17 cellular contexts compared by ENCODE assay signal in the genomic region with DNA sequence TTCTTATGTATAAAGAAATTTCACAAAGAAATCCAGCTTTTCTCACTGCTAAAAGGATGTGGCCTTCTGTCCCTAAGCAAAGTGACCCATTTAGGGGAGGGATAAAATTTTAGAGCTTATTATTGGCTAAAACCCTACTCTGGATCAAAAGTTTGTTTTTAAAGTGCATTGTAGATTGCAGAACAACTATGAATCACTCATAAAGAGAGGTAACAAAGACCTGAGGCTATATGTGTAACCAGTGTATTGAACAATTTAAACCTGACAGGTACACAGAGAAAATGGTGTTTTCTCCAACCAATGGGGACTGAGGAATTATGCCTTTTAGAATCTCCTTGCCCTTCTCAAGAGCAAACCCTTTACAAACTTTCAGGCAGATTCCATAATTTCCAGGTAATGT.
DNase-seq lines count a peak whose midpoint lies in the region; ATAC-seq and TF ChIP-seq lines count a peak whose summit lies in the region.
"Had no signal": no experiment of that assay in that cellular context is flagged by ENCODE, and none has a peak within 500 bp of the region (broad histone marks: within the 10 kb centered on the region; RNA-seq: fewer than 3 reads in every experiment).

No MANE protein-coding gene starts in this region.

- BruUV-seq in MCF 10A (replicated peaks; lab: Mats Ljungman, UMichigan) = no TSS peak

- H3K36me3 ChIP-seq in breast epithelium = no peaks in the 10 kb centered on the region
- H3K36me3 ChIP-seq in RWPE2 (ENCODE audit: low read depth) = no peaks in the 10 kb centered on the region
- no peaks in the 10 kb centered on the region for H3K36me3 ChIP-seq in CD4-positive, alpha-beta memory T cell (ENCODE audit: insufficient read depth, low read length)
- H3K36me3 ChIP-seq: BLaER1 treated with 17β-estradiol and CSF1 and Interleukin-3, amounts not matched to agents 10 nM and 100 nM had no signal

- no peaks in the 10 kb centered on the region for H3K36me3 Mint-ChIP-seq in MCF 10A (ENCODE audit: insufficient read depth, unreplicated experiment)
- H3K36me3 Mint-ChIP-seq in CD4-positive, alpha-beta memory T cell = no peaks in the 10 kb centered on the region

- no peak overlapping the region for H3K4me3 Mint-ChIP-seq in MCF 10A (ENCODE audit: unreplicated experiment)
- no peak overlapping the region for H3K4me3 Mint-ChIP-seq in CD4-positive, alpha-beta memory T cell
- H3K4me3 Mint-ChIP-seq: CD4-positive, alpha-beta T cell; H9 had no signal

- no peaks in the 10 kb centered on the region for H3K27me3 Mint-ChIP-seq in MCF 10A (ENCODE audit: insufficient read depth, unreplicated experiment)
- no peaks in the 10 kb centered on the region for H3K27me3 Mint-ChIP-seq in CD4-positive, alpha-beta memory T cell
- H3K27me3 Mint-ChIP-seq: CD4-positive, alpha-beta T cell had no signal

- H3K4me1 ChIP-seq in breast epithelium (no peaks in the 10 kb centered on the region), RWPE2 (ENCODE audit: insufficient read depth, poor library complexity, severe bottlenecking) (peaks cover 35% of the 10 kb centered on the region)
- no peaks in the 10 kb centered on the region for H3K4me1 ChIP-seq in CD4-positive, alpha-beta memory T cell (ENCODE audit: insufficient read depth, low read length)

- POLR2A ChIA-PET in MCF 10A (lab: Yijun Ruan, JAX) = interaction anchor here (0.6 to 3.9 kb wide), 4 partner anchors 11 to 645 kb away, joined by 3 to 27 read pairs (median 4); no protein-coding TSS in a partner anchor
- POLR2A ChIA-PET in CD4-positive, alpha-beta memory T cell (lab: Charles Lee; ENCODE audit: partially characterized antibody) = no interaction called here

- no peak for TF ChIP-seq CTCF in MCF 10A (IDR thresholded peaks at IDR 0.05; ENCODE audit: unreplicated experiment)
- no peak for TF ChIP-seq CTCF in breast epithelium (IDR thresholded peaks at IDR 0.05)
- no peak for TF ChIP-seq CTCF in RWPE2 (IDR thresholded peaks at IDR 0.05; ENCODE audit: poor library complexity, severe bottlenecking)

- H3K27ac ChIP-seq in breast epithelium = no peak overlapping the region
- peak overlapping the region; percentile 79 for H3K27ac ChIP-seq in RWPE2 (ENCODE audit: poor library complexity, severe bottlenecking)
- no peak overlapping the region for H3K27ac ChIP-seq in CD4-positive, alpha-beta memory T cell (ENCODE audit: low read depth, low read length)
- H3K27ac ChIP-seq: 22Rv1; BLaER1 treated with 17β-estradiol and CSF1 and Interleukin-3, amounts not matched to agents 10 nM and 100 nM; HL-60 had no signal

- CTCF ChIA-PET in MCF 10A (lab: Yijun Ruan, JAX) = interaction anchor here (0.6 kb wide), 1 partner anchor 112 kb away, joined by 3 read pairs; no protein-coding TSS in a partner anchor
- CTCF ChIA-PET in CD4-positive, alpha-beta memory T cell (lab: Charles Lee; ENCODE audit: partially characterized antibody) = no interaction called here

- ATAC-seq in RWPE2 (ENCODE audit: low read depth) = peak; percentile 61
- peak; percentile 50 for ATAC-seq in esophagus mucosa
- ATAC-seq in GM18517 (IDR thresholded peaks at IDR 0.05; ENCODE audit: unreplicated experiment) = no peak
- ATAC-seq in HG03439 (IDR thresholded peaks at IDR 0.05; ENCODE audit: unreplicated experiment) = no peak
- ATAC-seq: K562 had no signal

- H3K9me3 Mint-ChIP-seq in MCF 10A (ENCODE audit: unreplicated experiment) = peaks cover 6% of the 10 kb centered on the region
- H3K9me3 Mint-ChIP-seq in CD4-positive, alpha-beta memory T cell = peaks cover 0 to 6% (median 1%) of the 10 kb centered on the region in 8 donors
- H3K9me3 Mint-ChIP-seq: H9 had no signal

- intact Hi-C loops in MCF 10A (cut with micrococcal nuclease) (no loop called here), breast epithelium (cut with DNase I; ENCODE audit: low total_unique reads) (no loop called here)
- intact Hi-C loops in CD4-positive, alpha-beta memory T cell (cut with micrococcal nuclease) = no loop called here

- DNase-seq in MCF 10A (ENCODE audit: unreplicated experiment) (peak; percentile 60), breast epithelium (ENCODE audit: low spot score in 2 of 2) (no peak), RWPE2 (ENCODE audit: low spot score) (no peak), GM19238 (ENCODE audit: insufficient read length, low spot score) (no peak)
- DNase-seq in CD4-positive, alpha-beta memory T cell = no peak
- DNase-seq: AML-193; CD4-positive, alpha-beta T cell; DMS79; GOT3; H9 had no signal

- H3K4me3 ChIP-seq in breast epithelium (no peak overlapping the region), RWPE2 (ENCODE audit: severe bottlenecking) (no peak overlapping the region)
- H3K4me3 ChIP-seq in CD4-positive, alpha-beta memory T cell (ENCODE audit: low read length in 2 of 2) = no peak overlapping the region
- H3K4me3 ChIP-seq: BLaER1 treated with 17β-estradiol and CSF1 and Interleukin-3, amounts not matched to agents 10 nM and 100 nM; K562 had no signal

- no peak for TF ChIP-seq POLR2A in breast epithelium (IDR thresholded peaks at IDR 0.05)

- H3K9me3 ChIP-seq in breast epithelium (no peaks in the 10 kb centered on the region), RWPE2 (ENCODE audit: severe bottlenecking) (no peaks in the 10 kb centered on the region)
- no peaks in the 10 kb centered on the region for H3K9me3 ChIP-seq in CD4-positive, alpha-beta memory T cell (ENCODE audit: control insufficient read depth in 1 of 2, low read length in 2 of 2)

- peaks cover 35% of the 10 kb centered on the region for H3K4me1 Mint-ChIP-seq in MCF 10A (ENCODE audit: insufficient read depth, unreplicated experiment)
- no peaks in the 10 kb centered on the region for H3K4me1 Mint-ChIP-seq in CD4-positive, alpha-beta memory T cell

- peak overlapping the region; percentile 82 for H3K27ac Mint-ChIP-seq in MCF 10A (ENCODE audit: low read depth, unreplicated experiment)
- no peak overlapping the region for H3K27ac Mint-ChIP-seq in CD4-positive, alpha-beta memory T cell
- H3K27ac Mint-ChIP-seq: CD4-positive, alpha-beta T cell; H9 had no signal

- H3K27me3 ChIP-seq in breast epithelium = no peaks in the 10 kb centered on the region
- no peaks in the 10 kb centered on the region for H3K27me3 ChIP-seq in RWPE2 (ENCODE audit: insufficient read depth, poor library complexity, severe bottlenecking)
- no peaks in the 10 kb centered on the region for H3K27me3 ChIP-seq in CD4-positive, alpha-beta memory T cell (ENCODE audit: insufficient read depth, low read length)
- H3K27me3 ChIP-seq: BLaER1 treated with 17β-estradiol and CSF1 and Interleukin-3, amounts not matched to agents 10 nM and 100 nM had no signal

Comparison
In these comparisons a context has a peak if more than half of its experiments do, and no peak if none do; other contexts are left out.
1. ATAC-seq: peak in RWPE2 (single experiment) and esophagus mucosa (single experiment); none in GM18517 (single experiment) and HG03439 (single experiment).